Comparison of ENCODE assay signal across 18 cellular contexts in genomic region chr9:801399-802071, GRCh38. TPM values are rescaled to one million over a fixed set of nuclear protein-coding genes. Genes with fewer than 3 reads are reported as not detected.
A peak's percentile ranks its signal among the peaks of the same experiment; 100 is the strongest.
DNase-seq lines count a peak whose midpoint lies in the region; ATAC-seq and TF ChIP-seq lines count a peak whose summit lies in the region.
"Had no signal": no experiment of that assay in that cellular context is flagged by ENCODE, and none has a peak within 500 bp of the region (broad histone marks: within the 10 kb centered on the region; RNA-seq: fewer than 3 reads in every experiment).

No MANE protein-coding gene starts in this region.

- TF ChIP-seq CTCF in esophagus squamous epithelium (IDR thresholded peaks at IDR 0.05), result no peak

- H3K79me1 ChIP-seq in trophoblast cell (ENCODE audit: low read length), result no peaks in the 10 kb centered on the region

- no peak overlapping the region for H2BK5ac ChIP-seq in trophoblast cell (ENCODE audit: low read depth, low read length, poor library complexity)

- peak; percentile 72 for DNase-seq in EH (ENCODE audit: low read depth)
- DNase-seq in esophagus squamous epithelium (lab: John Stamatoyannopoulos, UW), result no peak
- DNase-seq in trophoblast cell, result peak; percentile 66 to 90
- DNase-seq in stimulated activated naive CD4-positive, alpha-beta T cell treated with Interleukin-2 at 50 U/mL for 16 hours (lab: John Stamatoyannopoulos, UW), result no peak
- no peak for DNase-seq in C1 segment of cervical spinal cord (lab: John Stamatoyannopoulos, UW)
- DNase-seq in activated CD8-positive, alpha-beta memory T cell treated with anti-CD3 and anti-CD28 coated beads, Interleukin-2, amount 50 U/mL, for 4 hours, result no peak
- no peak for DNase-seq in activated CD4-positive, alpha-beta T cell treated with anti-CD3 and anti-CD28 coated beads, Interleukin-2, amount 50 U/mL, for 1 hour
- DNase-seq: activated CD4-positive, alpha-beta T cell treated with anti-CD3 and anti-CD28 coated beads for 1 hour; NCI-H1048; stimulated activated CD4-positive, alpha-beta T cell treated with anti-CD3 and anti-CD28 coated beads, Interleukin-4, amount 100 ng/mL, for 1 hour; stimulated activated naive B cell treated with anti-CD40 and anti-IgM and Interleukin-4, amounts not matched to agents 10 μg/mL and 1 μg/mL and 100 μg/mL, for 72 hours; T-cell had no signal

- no peak overlapping the region for H2BK12ac ChIP-seq in trophoblast cell (ENCODE audit: low read length)

- intact Hi-C loops in esophagus squamous epithelium (cut with DNase I), result no loop called here

- H3K36me3 ChIP-seq in esophagus squamous epithelium, result no peaks in the 10 kb centered on the region
- H3K36me3 ChIP-seq in trophoblast cell (ENCODE audit: control insufficient read depth in 1 of 2, insufficient read depth in 2 of 2, low read length in 2 of 2), result no peaks in the 10 kb centered on the region
- H3K36me3 ChIP-seq: ascending aorta; BLaER1 treated with 17β-estradiol and CSF1 and Interleukin-3, amounts not matched to agents 10 nM and 100 nM had no signal

- ATAC-seq in SK-N-SH treated with all-trans-retinoic acid at 6 μM for 48 hours, result peak; percentile 71; the same call in 2 of the 3 replicates
- ATAC-seq: HCT116; stimulated activated naive B cell treated with anti-CD40 and anti-IgM and Interleukin-4, amounts not matched to agents 10 μg/mL and 1 μg/mL and 100 μg/mL, for 72 hours; T-cell had no signal

- H3K14ac ChIP-seq in trophoblast cell (ENCODE audit: low read length), result no peak overlapping the region

- H3K18ac ChIP-seq in trophoblast cell (ENCODE audit: low read length), result no peak overlapping the region

- H4K12ac ChIP-seq in trophoblast cell (ENCODE audit: low read depth, low read length), result no peak overlapping the region

- no peak overlapping the region for H2BK120ac ChIP-seq in trophoblast cell (ENCODE audit: insufficient read depth, low read length, poor library complexity)

- H3K4me1 ChIP-seq in esophagus squamous epithelium (peaks cover 0 to 39% (median 0%) of the 10 kb centered on the region in 3 donors), trophoblast cell (ENCODE audit: control insufficient read depth in 1 of 2, insufficient read depth in 2 of 2, low read length in 2 of 2) (no peaks in the 10 kb centered on the region)
- H3K4me1 ChIP-seq: parathyroid adenoma had no signal

- 21 to 37% methylated on average over 11 of the region's 11 CpGs for WGBS in esophagus squamous epithelium, 2 donors
- no CpG with 5 or more reads among the region's 11 CpGs for WGBS in trophoblast cell (ENCODE audit: extremely low coverage, insufficient coverage, insufficient read length)

- no peak overlapping the region for H3K4me2 ChIP-seq in trophoblast cell (ENCODE audit: low read length)

- H4K91ac ChIP-seq in trophoblast cell (ENCODE audit: low read depth, low read length), result no peak overlapping the region

- H3K27ac ChIP-seq in esophagus squamous epithelium (peak overlapping the region; percentile 17 to 71 (median 54)), trophoblast cell (ENCODE audit: low read depth, low read length) (no peak overlapping the region)
- H3K27ac ChIP-seq: ascending aorta; BLaER1 treated with 17β-estradiol and CSF1 and Interleukin-3, amounts not matched to agents 10 nM and 100 nM; parathyroid adenoma had no signal

- H3K79me2 ChIP-seq in trophoblast cell (ENCODE audit: control insufficient read depth, insufficient read depth, low read length, poor library complexity), result no peaks in the 10 kb centered on the region
- H3K79me2 ChIP-seq: parathyroid adenoma had no signal

- H3K9me3 ChIP-seq in esophagus squamous epithelium, result no peaks in the 10 kb centered on the region
- no peaks in the 10 kb centered on the region for H3K9me3 ChIP-seq in trophoblast cell (ENCODE audit: insufficient read depth, low read depth, low read length)
- H3K9me3 ChIP-seq: ascending aorta had no signal

- no peak overlapping the region for H3K23ac ChIP-seq in trophoblast cell (ENCODE audit: low read length)

- no peak overlapping the region for H2AFZ ChIP-seq in trophoblast cell (ENCODE audit: insufficient read depth, low read length, poor library complexity)
- H2AFZ ChIP-seq: parathyroid adenoma had no signal

- H2AK5ac ChIP-seq in trophoblast cell (ENCODE audit: low read length), result no peak overlapping the region

- H3K4me3 ChIP-seq in esophagus squamous epithelium (no peak overlapping the region), trophoblast cell (ENCODE audit: low read depth, low read length) (no peak overlapping the region)
- H3K4me3 ChIP-seq: ascending aorta; BLaER1 treated with 17β-estradiol and CSF1 and Interleukin-3, amounts not matched to agents 10 nM and 100 nM had no signal

- H3K27me3 ChIP-seq in esophagus squamous epithelium (no peaks in the 10 kb centered on the region), trophoblast cell (ENCODE audit: insufficient read depth, low read length) (no peaks in the 10 kb centered on the region)
- H3K27me3 ChIP-seq: ascending aorta; BLaER1 treated with 17β-estradiol and CSF1 and Interleukin-3, amounts not matched to agents 10 nM and 100 nM had no signal

- TF ChIP-seq POLR2A in esophagus squamous epithelium (IDR thresholded peaks at IDR 0.05), result no peak

- H4K8ac ChIP-seq in trophoblast cell (ENCODE audit: low read depth, low read length), result no peak overlapping the region

- no peak overlapping the region for H3K9ac ChIP-seq in trophoblast cell (ENCODE audit: low read length)
- H3K9ac ChIP-seq: BLaER1 treated with 17β-estradiol and CSF1 and Interleukin-3, amounts not matched to agents 10 nM and 100 nM; parathyroid adenoma had no signal

- H3K4ac ChIP-seq in trophoblast cell (ENCODE audit: low read depth, low read length), result no peak overlapping the region

TF ChIP-seq in SK-N-SH treated with all-trans-retinoic acid at 6 μM for 48 hours, 23 proteins besides CTCF, POLR2A, EP300 and RAD21:
- no peak for TF ChIP-seq ZNF565 (CRISPR knock-in tag; conservative IDR thresholded peaks at IDR 0.05; ENCODE audit: low read depth)
- TF ChIP-seq ZC3H10 (CRISPR knock-in tag; IDR thresholded peaks at IDR 0.05), result peak; percentile 39; the same call in 1 of the 2 replicates
- no peak for TF ChIP-seq ZNF70 (CRISPR knock-in tag; IDR thresholded peaks at IDR 0.05)
- no peak for TF ChIP-seq RARB (CRISPR knock-in tag; IDR thresholded peaks at IDR 0.05)
TF ChIP-seq in SK-N-SH treated with all-trans-retinoic acid at 6 μM for 48 hours: peak in this region for 1.

RNA-seq across cellular contexts. Expression of gene DMRT1, which starts 40.0 kb away (rescaled TPM):
- total RNA-seq in esophagus squamous epithelium, result not detected
- polyA plus RNA-seq in trophoblast cell (2013), result 0.82 and 0.92 TPM in 2 replicates
- total RNA-seq: ascending aorta, mononuclear cell, T-cell had no signal

Comparison
In these comparisons a context has a peak if more than half of its experiments do, and no peak if none do; other contexts are left out.
1. DNase-seq: peak in EH (single experiment) and trophoblast cell (2 of 2); none in esophagus squamous epithelium (single experiment), stimulated activated naive CD4-positive, alpha-beta T cell treated with Interleukin-2 at 50 U/mL for 16 hours (single experiment), C1 segment of cervical spinal cord (0 of 14), activated CD8-positive, alpha-beta memory T cell treated with anti-CD3 and anti-CD28 coated beads, Interleukin-2, amount 50 U/mL, for 4 hours (single experiment) and activated CD4-positive, alpha-beta T cell treated with anti-CD3 and anti-CD28 coated beads, Interleukin-2, amount 50 U/mL, for 1 hour (single experiment).